In the genomic region with DNA sequence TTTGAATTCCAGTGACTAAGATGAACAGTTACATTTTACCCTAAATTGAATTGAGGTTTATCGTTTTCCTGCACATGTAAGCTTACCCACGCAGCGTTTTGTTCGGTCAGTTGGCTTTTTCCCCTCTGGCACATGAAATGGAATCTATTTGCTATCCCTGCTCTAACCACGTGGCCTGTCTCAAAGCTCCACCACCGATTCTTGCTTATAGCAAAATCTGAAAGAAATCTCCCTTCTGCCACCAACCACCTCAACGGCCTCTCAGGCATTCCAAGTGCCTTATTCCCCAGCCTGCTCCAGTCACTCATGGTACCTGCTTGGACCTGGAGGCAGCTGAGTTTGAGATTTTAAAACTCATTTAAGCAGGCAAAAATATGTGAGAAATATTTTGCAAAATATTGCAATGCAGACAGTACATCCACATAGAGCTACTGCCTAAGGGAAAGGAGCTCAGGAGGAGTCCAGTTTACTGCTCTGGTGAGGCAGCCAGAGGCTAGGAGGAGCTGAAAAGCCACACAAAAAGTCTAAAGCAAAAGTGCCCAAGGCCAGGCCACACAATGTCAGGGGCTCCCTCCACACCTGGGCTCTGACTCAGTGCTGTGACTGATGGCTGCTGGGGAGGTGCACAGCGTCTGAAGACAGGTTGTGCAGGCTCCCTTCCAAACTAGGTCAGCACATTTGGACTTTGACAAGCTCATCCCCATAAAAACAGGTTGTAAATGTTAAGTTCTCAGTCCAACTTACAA, we compare ENCODE assay signal across 9 cellular contexts. TPM values are rescaled to one million over a fixed set of nuclear protein-coding genes. Genes with fewer than 3 reads are reported as not detected.
DNase-seq lines count a peak whose midpoint lies in the region; ATAC-seq and TF ChIP-seq lines count a peak whose summit lies in the region.
"Had no signal": no experiment of that assay in that cellular context is flagged by ENCODE, and none has a peak within 500 bp of the region (broad histone marks: within the 10 kb centered on the region; RNA-seq: fewer than 3 reads in every experiment).

No MANE protein-coding gene starts in this region.

- TF ChIP-seq POLR2A in erythroblast (IDR thresholded peaks at IDR 0.05; ENCODE audit: low read length): no peak

- H3K36me3 ChIP-seq in SJSA1: peaks cover 3% of the 10 kb centered on the region; the same call in 1 of the 2 replicates

- no peak for TF ChIP-seq CTCF in natural killer cell (IDR thresholded peaks at IDR 0.05)

- no peaks in the 10 kb centered on the region for H3K9me3 ChIP-seq in SJSA1 (replicated peaks)

- ATAC-seq in natural killer cell (peak; percentile 37 to 60 (median 57)), GM19452 (IDR thresholded peaks at IDR 0.05; ENCODE audit: unreplicated experiment) (no peak)

- no peaks in the 10 kb centered on the region for H3K27me3 ChIP-seq in SJSA1 (replicated peaks)

- H3K9me3 Mint-ChIP-seq in natural killer cell: no peaks in the 10 kb centered on the region

- peak overlapping the region; percentile 99 for H3K27ac ChIP-seq in SJSA1
- H3K27ac ChIP-seq: HL-60 had no signal

- H3K4me3 ChIP-seq in SJSA1: no peak overlapping the region

- peaks cover 68 to 78% of the 10 kb centered on the region in 2 donors for H3K4me1 Mint-ChIP-seq in natural killer cell

- no peaks in the 10 kb centered on the region for H3K27me3 Mint-ChIP-seq in natural killer cell (ENCODE audit: low read depth in 2 of 2)

- no peaks in the 10 kb centered on the region for H3K36me3 Mint-ChIP-seq in natural killer cell

- peak overlapping the region; percentile 46 to 50 for H3K27ac Mint-ChIP-seq in natural killer cell

- no peak overlapping the region for H3K4me3 Mint-ChIP-seq in natural killer cell

- intact Hi-C loops in natural killer cell (cut with micrococcal nuclease): no loop called here

- H3K4me1 ChIP-seq in SJSA1 (replicated peaks): peaks cover 84% of the 10 kb centered on the region

- DNase-seq in EL (peak; percentile 83), SJSA1 (ENCODE audit: low read depth in 1 of 2, low spot score in 2 of 2) (peak in 1 of 2 experiments; percentile 45), erythroblast (lab: John Stamatoyannopoulos, UW) (peak; percentile 29 to 46), natural killer cell (no peak), activated gamma-delta T cell (lab: John Stamatoyannopoulos, UW) (no peak), NCI-H2029 treated with DMSO at 0.1 percent for 48 hours (lab: John Stamatoyannopoulos, UW) (no peak), foreskin melanocyte (no peak)

RNA-seq across cellular contexts. Expression of gene ARHGAP17, which starts 26.4 kb away (rescaled TPM):
- total RNA-seq in SJSA1 (2014; rRNA removed; shearing (Covaris generic)): 34.5 and 39.0 TPM in 2 replicates
- 10 to 100 TPM; 67.0 to 85.7 (median 84.7) TPM for total RNA-seq in natural killer cell

Comparison
In these comparisons a context has a peak if more than half of its experiments do, and no peak if none do; other contexts are left out.
1. DNase-seq: peak in EL (single experiment) and erythroblast (2 of 2); none in natural killer cell (single experiment), activated gamma-delta T cell (single experiment), NCI-H2029 treated with DMSO at 0.1 percent for 48 hours (single experiment) and foreskin melanocyte (single experiment).